ENCODE assay signal across 8 cellular contexts in genomic region chr2:136135924-136136906, GRCh38. TPM values are rescaled to one million over a fixed set of nuclear protein-coding genes. Genes with fewer than 3 reads are reported as not detected.
DNase-seq lines count a peak whose midpoint lies in the region; ATAC-seq and TF ChIP-seq lines count a peak whose summit lies in the region.

No MANE protein-coding gene starts in this region.

- DNase-seq in NCI-H748 (lab: John Stamatoyannopoulos, UW; ENCODE audit: unreplicated experiment) (peak; percentile 73), activated T-helper 1 cell treated with Interleukin-2 at 50 U/mL for 16 hours (ENCODE audit: low read depth) (peak; percentile 65), naive B cell (peak; percentile 91), glomerular visceral epithelial cell (ENCODE audit: extremely low spot score) (no peak), dorsolateral prefrontal cortex (no peak), iPS-NIHi7 (ENCODE audit: extremely low spot score) (no peak)

- ATAC-seq in GM18870 (IDR thresholded peaks at IDR 0.05; ENCODE audit: unreplicated experiment): peak; percentile 33
- peak; percentile 41 for ATAC-seq in HG02943 (IDR thresholded peaks at IDR 0.05; ENCODE audit: low read depth, unreplicated experiment)
- ATAC-seq in naive B cell (ENCODE audit: low read depth in 2 of 2): peak; percentile 55 to 56

- H3K4me3 Mint-ChIP-seq in naive B cell: peak overlapping the region; percentile 53 to 89 (median 80)

- H3K9me3 Mint-ChIP-seq in naive B cell: no peaks in the 10 kb centered on the region

- intact Hi-C loops in dorsolateral prefrontal cortex (cut with DNase I): loop anchor here in 1 of 2 donors (10.0 kb wide), 1 partner anchor 109 kb away; no protein-coding TSS in a partner anchor

- H3K27me3 ChIP-seq in dorsolateral prefrontal cortex: no peaks in the 10 kb centered on the region

- H3K27ac Mint-ChIP-seq in naive B cell: peak overlapping the region; percentile 99 to 100 (median 100)

- no peak overlapping the region for H3K4me3 ChIP-seq in dorsolateral prefrontal cortex

- H3K36me3 Mint-ChIP-seq in naive B cell: no peaks in the 10 kb centered on the region

- H3K4me1 Mint-ChIP-seq in naive B cell: peaks cover 78 to 97% (median 89%) of the 10 kb centered on the region in 3 donors

- peak overlapping the region in 7 of 59 donors; percentile 6 to 45 (median 16) for H3K27ac ChIP-seq in dorsolateral prefrontal cortex

- no peak for TF ChIP-seq CTCF in dorsolateral prefrontal cortex (IDR thresholded peaks at IDR 0.05 in 54 of 56, conservative IDR thresholded peaks at IDR 0.05 in 2 of 56; ENCODE audit: low read depth in 1 of 56, partially characterized antibody in 56 of 56)

- H3K27me3 Mint-ChIP-seq in naive B cell: no peaks in the 10 kb centered on the region

RNA-seq across cellular contexts. Expression of gene CXCR4, which starts 18.3 kb away (rescaled TPM):
- polyA plus RNA-seq in naive B cell (ENCODE audit: low read depth in 6 of 6): 1,000 to 10,000 TPM; 1,969 to 4,468 (median 2,782) TPM
- 10 to 100 TPM in 30 of 120 experiments, 1 to 10 TPM in 90; 1.3 to 40.8 (median 6.2) TPM for total RNA-seq in dorsolateral prefrontal cortex

Comparison
In these comparisons a context has a peak if more than half of its experiments do, and no peak if none do; other contexts are left out.
1. DNase-seq: peak in NCI-H748 (single experiment), activated T-helper 1 cell treated with Interleukin-2 at 50 U/mL for 16 hours (single experiment) and naive B cell (single experiment); none in glomerular visceral epithelial cell (single experiment), dorsolateral prefrontal cortex (0 of 10) and iPS-NIHi7 (single experiment).
2. Peak in every context shown above with its lines, with median percentiles within 50 percentile points of each other: ATAC-seq.